27 cellular contexts compared by ENCODE assay signal in the genomic region with DNA sequence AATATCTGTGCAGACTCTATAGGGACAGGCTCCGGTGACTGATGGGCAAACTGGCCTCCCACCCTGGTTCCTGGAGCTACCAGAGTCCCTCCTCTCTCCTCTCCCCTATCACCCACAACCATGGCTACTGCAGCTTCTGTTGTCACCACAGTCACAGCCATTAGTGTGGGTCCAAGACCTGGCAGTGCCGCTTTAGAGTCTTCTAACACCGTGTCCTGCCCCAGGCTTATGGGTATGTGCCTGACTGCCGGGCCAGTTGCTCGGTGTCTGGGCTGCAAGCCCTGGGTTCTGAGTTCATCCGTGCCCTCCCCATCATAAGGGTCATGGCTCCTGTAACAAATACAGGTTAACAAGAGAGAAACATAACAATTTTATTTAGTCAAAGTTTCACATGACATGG.
"Had no signal": no experiment of that assay in that cellular context is flagged by ENCODE, and none has a peak within 500 bp of the region (broad histone marks: within the 10 kb centered on the region; RNA-seq: fewer than 3 reads in every experiment).

No MANE protein-coding gene starts in this region.

- H3K9me3 ChIP-seq: adrenal gland, body of pancreas, colonic mucosa had no signal

- ATAC-seq: activated CD4-positive, CD25-positive, alpha-beta regulatory T cell treated with anti-CD3 and anti-CD28 coated beads, Interleukin-2, amount 50 U/mL, for 24 hours; activated CD8-positive, alpha-beta T cell treated with anti-CD3 and anti-CD28 coated beads for 36 hours; activated naive CD8-positive, alpha-beta T cell treated with anti-CD3 and anti-CD28 coated beads, Interleukin-2, amount 50 U/mL, for 24 hours; body of pancreas; esophagus mucosa; T-helper 17 cell had no signal

- H3K27me3 ChIP-seq: adrenal gland, body of pancreas, colonic mucosa had no signal

- H3K4me1 ChIP-seq: adrenal gland, colonic mucosa had no signal

- H3K4me3 ChIP-seq: adrenal gland, body of pancreas, colonic mucosa had no signal

- H3K27ac ChIP-seq: adrenal gland, body of pancreas, colonic mucosa, epithelial cell of prostate, WERI-Rb-1 had no signal

- DNase-seq: activated B cell treated with CpG ODN at 0.5 μM for 24 hours; activated CD4-positive, alpha-beta T cell treated with anti-CD3 and anti-CD28 coated beads for 48 hours; activated CD4-positive, alpha-beta T cell treated with anti-CD3 and anti-CD28 coated beads, Interleukin-2, amount 50 U/mL, for 1 hour; activated CD4-positive, alpha-beta T cell treated with anti-CD3 and anti-CD28 coated beads, Interleukin-2, amount 50 U/mL, for 48 hours; activated CD8-positive, alpha-beta memory T cell treated with anti-CD3 and anti-CD28 coated beads for 24 hours; activated CD8-positive, alpha-beta T cell treated with anti-CD3 and anti-CD28 coated beads for 36 hours; activated effector memory CD4-positive, alpha-beta T cell treated with anti-CD3 and anti-CD28 coated beads, Interleukin-2, amount 50 U/mL, for 16 hours; activated naive CD4-positive, alpha-beta T cell treated with anti-CD3 and anti-CD28 coated beads for 36 hours; activated naive CD8-positive, alpha-beta T cell treated with anti-CD3 and anti-CD28 coated beads for 36 hours; activated naive CD8-positive, alpha-beta T cell treated with anti-CD3 and anti-CD28 coated beads, Interleukin-2, amount 50 U/mL, for 24 hours; activated T-cell treated with anti-CD3 and anti-CD28 coated beads, Interleukin-2, amount 50 U/mL, for 48 hours; adrenal gland; amygdala; aorta; body of pancreas; central memory CD4-positive, alpha-beta T cell; cerebellar nuclear complex; colonic mucosa; effector CD8-positive, alpha-beta T cell; foreskin fibroblast; T-helper 1 cell; T-helper 17 cell; T1000; WERI-Rb-1 had no signal

- H3K36me3 ChIP-seq: adrenal gland, colonic mucosa had no signal
